ENCODE assay signal across 8 cellular contexts in the genomic region with DNA sequence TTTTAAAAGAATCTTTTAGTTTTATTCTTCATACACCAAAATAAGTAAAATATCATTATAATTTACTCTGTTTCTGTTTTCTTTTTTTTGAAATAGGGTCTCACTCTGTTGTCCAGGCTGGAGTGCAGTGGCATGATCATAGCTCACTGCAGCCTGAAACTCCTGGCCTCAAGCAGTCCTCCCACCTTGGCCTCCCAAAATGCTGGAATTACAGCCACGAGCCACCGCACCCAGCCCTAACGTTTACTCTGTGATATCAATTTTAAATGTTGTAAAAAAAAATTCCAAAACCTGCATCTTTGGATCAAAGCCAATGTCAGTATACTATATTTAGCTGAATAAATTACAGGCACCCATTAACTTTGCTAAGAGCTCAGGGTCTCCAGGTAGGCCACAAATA.
"Had no signal": no experiment of that assay in that cellular context is flagged by ENCODE, and none has a peak within 500 bp of the region (broad histone marks: within the 10 kb centered on the region; RNA-seq: fewer than 3 reads in every experiment).

No MANE protein-coding gene starts in this region.

- H3K27ac ChIP-seq: GM23248 had no signal

- H3K4me2 ChIP-seq: GM23338 had no signal

- H3K9me3 ChIP-seq: HAP-1 had no signal

- H2AFZ ChIP-seq: GM23248, GM23338 had no signal

- H3K9ac ChIP-seq: GM23248 had no signal

- H3K4me1 ChIP-seq: HAP-1 had no signal

- DNase-seq: GM23248, GOT3, H7, H9, HCEC 1CT, HFFc6 had no signal

- H3K4me3 ChIP-seq: GM23248, GM23338, HAP-1 had no signal

- H3K36me3 ChIP-seq: HAP-1 had no signal
